8 cellular contexts compared by ENCODE assay signal in the genomic region with DNA sequence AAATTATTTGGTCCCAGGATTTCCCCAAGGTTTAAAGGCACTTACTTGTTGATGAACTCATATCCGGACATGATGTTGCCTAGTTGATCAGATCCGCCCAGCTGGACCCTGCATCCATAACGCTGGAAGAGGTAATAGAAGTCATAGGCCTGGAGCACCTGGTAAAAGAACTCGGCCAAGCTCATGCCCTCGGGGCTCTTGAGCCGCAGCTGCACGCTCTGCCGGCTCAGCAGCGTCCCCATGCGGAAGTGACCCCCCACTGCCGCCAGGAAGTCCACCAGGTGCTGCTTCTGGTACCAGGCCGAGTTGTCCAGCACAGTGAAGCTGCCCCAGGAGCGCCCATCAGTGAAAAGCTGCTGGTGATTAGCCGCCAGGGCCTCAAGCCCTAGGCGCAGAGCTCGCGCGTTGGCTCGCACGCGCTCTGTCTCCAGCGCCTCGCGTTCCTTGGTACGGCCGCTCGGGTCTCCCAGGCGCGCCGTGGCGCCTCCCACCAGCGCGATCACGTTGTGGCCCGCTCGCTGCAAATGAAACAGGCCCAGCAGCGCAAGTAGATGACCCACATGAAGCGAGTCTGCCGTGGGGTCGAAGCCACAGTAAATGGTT. TPM values are rescaled to one million over a fixed set of nuclear protein-coding genes. Genes with fewer than 3 reads are reported as not detected.
DNase-seq lines count a peak whose midpoint lies in the region; ATAC-seq, FAIRE-seq and TF ChIP-seq lines count a peak whose summit lies in the region.

No MANE protein-coding gene starts in this region.

- peaks cover 0 to 24% of the 10 kb centered on the region in 2 experiments; a peak in 2 of 4 replicates for H3K79me2 ChIP-seq in H1 (ENCODE audit: control insufficient read depth in 1 of 2, insufficient read depth in 2 of 2, low read length in 2 of 2)

- H4K91ac ChIP-seq in H1 (replicated peaks; ENCODE audit: insufficient read length, low read length), result peak overlapping the region; percentile 84

- H3K9me3 ChIP-seq in H1 (ENCODE audit: insufficient read depth in 2 of 2, low read depth in 1 of 2, low read length in 1 of 2), result no peaks in the 10 kb centered on the region
- no peaks in the 10 kb centered on the region for H3K9me3 ChIP-seq in mesodermal cell (ENCODE audit: control insufficient read depth, low read length)

- POLR2A ChIA-PET in H1 (lab: Charles Lee; ENCODE audit: partially characterized antibody), result interaction anchor here (0.6 to 3.9 kb wide), 37 partner anchors 9 to 1268 kb away, joined by 3 to 22 read pairs (median 4); partner anchors contain the start of genes ETFBKMT and PKP2

- peak overlapping the region; percentile 36; the same call in 1 of the 2 replicates for H2BK15ac ChIP-seq in H1 (ENCODE audit: low read length)

- DNase-seq in C1 segment of cervical spinal cord (lab: John Stamatoyannopoulos, UW), result peak in 13 of 14 donors; percentile 37 to 85 (median 64)
- peak; percentile 89 for DNase-seq in NCI-H748 treated with DMSO at 0.1 percent for 48 hours (lab: John Stamatoyannopoulos, UW)
- peak; percentile 6 to 35 for DNase-seq in activated CD8-positive, alpha-beta memory T cell treated with anti-CD3 and anti-CD28 coated beads for 1 hour (ENCODE audit: extremely low read depth in 1 of 2, low read depth in 1 of 2)
- DNase-seq in H1 (ENCODE audit: low read depth in 1 of 2, low spot score in 2 of 2), result peak; percentile 83 to 92
- DNase-seq in stimulated activated CD8-positive, alpha-beta memory T cell treated with anti-CD3 and anti-CD28 coated beads, Interleukin-15, amount 100 ng/mL, for 4 hours (ENCODE audit: low read depth in 2 of 2), result peak; percentile 29 to 44

- H2AK5ac ChIP-seq in H1 (ENCODE audit: low read depth, low read length), result no peak overlapping the region

- H2AFZ ChIP-seq in H1 (ENCODE audit: low read length), result peak overlapping the region; percentile 92

- H2BK12ac ChIP-seq in H1 (ENCODE audit: low read depth, low read length), result peak overlapping the region; percentile 56; the same call in 1 of the 2 replicates

- no peak overlapping the region for H3K14ac ChIP-seq in H1 (ENCODE audit: insufficient read length)

- H3K4me2 ChIP-seq in H1 (ENCODE audit: insufficient read depth in 1 of 2, low read depth in 2 of 2, low read length in 2 of 2), result peak overlapping the region; percentile 20 to 97

- H3K27me3 ChIP-seq in H1 (replicated peaks in 1 of 4; ENCODE audit: control insufficient read depth in 3 of 4, extremely low read depth in 1 of 4, insufficient read depth in 3 of 4, low read length in 3 of 4), result no peaks in the 10 kb centered on the region; a peak in 1 of 7 replicates

- TF ChIP-seq RAD21 in H1 (IDR thresholded peaks at IDR 0.05 in 1 of 2, conservative IDR thresholded peaks at IDR 0.05 in 1 of 2; ENCODE audit: low read depth in 2 of 2, low read length in 2 of 2), result peak; percentile 68 to 81

- peaks cover 4% of the 10 kb centered on the region for H3K23me2 ChIP-seq in H1 (ENCODE audit: low read depth, low read length)

- H3K36me3 ChIP-seq in H1 (ENCODE audit: control insufficient read depth in 2 of 4, insufficient read depth in 4 of 4, low read length in 3 of 4) (peaks cover 3 to 31% (median 21%) of the 10 kb centered on the region in 4 experiments), mesodermal cell (ENCODE audit: control insufficient read depth, insufficient read depth, low read length) (peaks cover 35% of the 10 kb centered on the region)

- H3K56ac ChIP-seq in H1 (replicated peaks; ENCODE audit: insufficient read length, low read depth, low read length), result peak overlapping the region; percentile 87

- no peak; a peak in 2 of 3 replicates for TF ChIP-seq POLR2A in H1 (IDR thresholded peaks at IDR 0.05; ENCODE audit: control extremely low read depth in 1 of 2, low read depth in 2 of 2, low read length in 2 of 2)

- no peak overlapping the region for H3K23ac ChIP-seq in H1 (ENCODE audit: insufficient read length)

- no peak for TF ChIP-seq EP300 in H1 (IDR thresholded peaks at IDR 0.05; ENCODE audit: borderline replicate concordance in 1 of 2, low read depth in 2 of 2, low read length in 2 of 2)

- H3K79me1 ChIP-seq in H1 (ENCODE audit: low read depth, low read length), result no peaks in the 10 kb centered on the region

- CTCF ChIA-PET in H1 (lab: Charles Lee; ENCODE audit: partially characterized antibody), result interaction anchor here (0.6 to 4.1 kb wide), 43 partner anchors 8 to 672 kb away, joined by 3 to 54 read pairs (median 4); partner anchors contain the start of gene PKP2

- H2BK20ac ChIP-seq in H1 (ENCODE audit: low read length), result no peak overlapping the region

- H3K18ac ChIP-seq in H1 (ENCODE audit: extremely low read depth, low read length), result peak overlapping the region; percentile 84

- H3K4me1 ChIP-seq in H1 (replicated peaks in 1 of 4; ENCODE audit: control insufficient read depth in 3 of 4, insufficient read depth in 4 of 4, low read length in 3 of 4) (peaks cover 0 to 3% (median 1%) of the 10 kb centered on the region in 4 experiments; a peak in 2 of 7 replicates), mesodermal cell (ENCODE audit: control insufficient read depth, insufficient read depth, low read length, poor library complexity, severe bottlenecking) (peaks cover 19% of the 10 kb centered on the region)

- H4K20me1 ChIP-seq in H1 (replicated peaks in 1 of 2; ENCODE audit: control insufficient read depth in 1 of 2, insufficient read depth in 2 of 2, low read length in 2 of 2), result no peaks in the 10 kb centered on the region

- 1% methylated on average over 40 of the region's 40 CpGs; no CpG with 5 or more reads in 1 of the 2 experiments for WGBS in H1 (ENCODE audit: extremely low coverage in 1 of 2, insufficient coverage in 1 of 2, insufficient read length in 1 of 2, insufficient replicate concordance in 2 of 2, low coverage in 1 of 2, low lambda C conversion rate in 2 of 2, missing lambda C conversion rate in 1 of 2), 2 experiments
- whole genome bisulfite sequencing in mesodermal cell (ENCODE audit: insufficient coverage in 2 of 2), 2 experiments, result 0 to 2% methylated on average over 26 to 35 of the region's 40 CpGs

- H2BK5ac ChIP-seq in H1 (ENCODE audit: low read depth, low read length), result peak overlapping the region; percentile 97

- ATAC-seq in GM19324 (IDR thresholded peaks at IDR 0.05; ENCODE audit: low FRiP score, unreplicated experiment) (peak; percentile 68), HG03457 (IDR thresholded peaks at IDR 0.05; ENCODE audit: unreplicated experiment) (peak; percentile 59)

- H3K9ac ChIP-seq in H1 (replicated peaks in 1 of 4; ENCODE audit: extremely low read depth in 1 of 4, low read depth in 3 of 4, low read length in 3 of 4), result peak overlapping the region; percentile 81 to 98 (median 92)

- H3K4me3 ChIP-seq in H1 (ENCODE audit: extremely low read depth in 1 of 4, insufficient read depth in 2 of 4, low read depth in 3 of 4, low read length in 4 of 4), result peak overlapping the region; percentile 77 to 100 (median 98)
- H3K4me3 ChIP-seq in mesodermal cell (ENCODE audit: extremely low read depth, insufficient read depth, low read length, poor library complexity, severe bottlenecking), result peak overlapping the region; percentile 91

- peak overlapping the region; percentile 100; the same call in 1 of the 2 replicates for H4K8ac ChIP-seq in H1 (ENCODE audit: extremely low read depth, insufficient read depth, low read length)

- peak overlapping the region; percentile 92 for H3K27ac ChIP-seq in H1 (ENCODE audit: low read depth, low read length)
- peak overlapping the region; percentile 94 for H3K27ac ChIP-seq in mesodermal cell (ENCODE audit: low read depth, low read length, severe bottlenecking)

- peak overlapping the region; percentile 96 for H4K5ac ChIP-seq in H1 (ENCODE audit: insufficient read length, low read depth, low read length)

- peak overlapping the region; percentile 92 for H3K4ac ChIP-seq in H1 (replicated peaks; ENCODE audit: insufficient read length, low read depth, low read length)

- FAIRE-seq in H1 (lab: Jason Lieb, UNC), result no peak

- peak; percentile 84 to 96 (median 90) for TF ChIP-seq CTCF in H1 (IDR thresholded peaks at IDR 0.05; ENCODE audit: control extremely low read depth in 1 of 3, insufficient read depth in 1 of 3, low read depth in 1 of 3, low read length in 3 of 3)

- peak overlapping the region; percentile 30 for H2BK120ac ChIP-seq in H1 (replicated peaks; ENCODE audit: low read depth, low read length)

TF ChIP-seq in H1, 55 proteins besides CTCF, POLR2A, EP300 and RAD21 (continues in another document):
- TF ChIP-seq EGR1 (IDR thresholded peaks at IDR 0.05; ENCODE audit: borderline replicate concordance, low read depth, low read length) (no peak), SAP30 (IDR thresholded peaks at IDR 0.05; ENCODE audit: insufficient read depth, insufficient replicate concordance, low read length) (peak; percentile 26), ZNF274 (IDR thresholded peaks at IDR 0.05; ENCODE audit: borderline replicate concordance, extremely low read depth, low read length) (no peak), JUND (IDR thresholded peaks at IDR 0.05; ENCODE audit: low read length) (no peak), CTBP2 (IDR thresholded peaks at IDR 0.05; ENCODE audit: borderline replicate concordance, insufficient read depth, insufficient read length, low read length) (no peak), CEBPB (IDR thresholded peaks at IDR 0.05; ENCODE audit: low read depth, low read length) (no peak), SIX5 (IDR thresholded peaks at IDR 0.05; ENCODE audit: low read depth, low read length) (no peak), TCF12 (IDR thresholded peaks at IDR 0.05; ENCODE audit: low read depth, low read length) (peak; percentile 95), KDM5A (IDR thresholded peaks at IDR 0.05; ENCODE audit: low read length) (peak; percentile 80), SP2 (IDR thresholded peaks at IDR 0.05; ENCODE audit: low read length) (no peak), RXRA (IDR thresholded peaks at IDR 0.05; ENCODE audit: insufficient read depth, low read depth, low read length) (no peak), GTF2F1 (IDR thresholded peaks at IDR 0.05; ENCODE audit: borderline replicate concordance, low read depth, low read length) (no peak), MAX (IDR thresholded peaks at IDR 0.05) (peak; percentile 82)

RNA-seq across cellular contexts. Expression of gene YARS2, which starts 0.5 kb away (rescaled TPM):
- 41.0 and 41.4 TPM in 2 replicates for total RNA-seq in H1 (2021; fragmentation: NEBNext Ultra II Directional; extraction: Animal tissue kit (Norgen Biotek cat#: 25700))
- polyA plus RNA-seq in H1 (2011; rRNA removed), result 29.8 and 29.9 TPM in 2 replicates
- polyA plus RNA-seq in H1 (2011; cell fraction: cytosol; rRNA removed), result 30.7 TPM
- polyA plus RNA-seq in H1 (2011; cell fraction: nucleus; rRNA removed), result 35.2 TPM
- polyA plus RNA-seq in H1 (2012, experiment 1 of 2), result 28.9 to 43.6 TPM (median 30.1 TPM) in 4 replicates
- polyA plus RNA-seq in H1 (2012, experiment 2 of 2), result 12.9 TPM
- polyA plus RNA-seq in H1 (2013, experiment 1 of 2), result 38.0 TPM
- 34.4 TPM for polyA plus RNA-seq in H1 (2013, experiment 2 of 2)
- polyA minus RNA-seq in H1 (2011; rRNA and poly(A)+ RNA removed), result 20.2 and 22.3 TPM in 2 replicates
- polyA minus RNA-seq in H1 (2011; cell fraction: cytosol; rRNA and poly(A)+ RNA removed), result 13.4 TPM
- polyA minus RNA-seq in H1 (2011; cell fraction: nucleus; rRNA and poly(A)+ RNA removed), result 39.0 TPM
- polyA plus RNA-seq in mesodermal cell (2013, experiment 1 of 2), result 44.3 TPM
- polyA plus RNA-seq in mesodermal cell (2013, experiment 2 of 2), result 48.6 TPM

Comparison
In these comparisons a context has a peak if more than half of its experiments do, and no peak if none do; other contexts are left out.
1. Peak in every context shown above with its lines: DNase-seq, ATAC-seq, H3K4me3 ChIP-seq and H3K27ac ChIP-seq.
2. DNase-seq: peak in every context shown above with its lines; median percentile 89 in NCI-H748 treated with DMSO at 0.1 percent for 48 hours; 88 in H1; 64 in C1 segment of cervical spinal cord; 36 in stimulated activated CD8-positive, alpha-beta memory T cell treated with anti-CD3 and anti-CD28 coated beads, Interleukin-15, amount 100 ng/mL, for 4 hours; 20 in activated CD8-positive, alpha-beta memory T cell treated with anti-CD3 and anti-CD28 coated beads for 1 hour.